In the genomic region with DNA sequence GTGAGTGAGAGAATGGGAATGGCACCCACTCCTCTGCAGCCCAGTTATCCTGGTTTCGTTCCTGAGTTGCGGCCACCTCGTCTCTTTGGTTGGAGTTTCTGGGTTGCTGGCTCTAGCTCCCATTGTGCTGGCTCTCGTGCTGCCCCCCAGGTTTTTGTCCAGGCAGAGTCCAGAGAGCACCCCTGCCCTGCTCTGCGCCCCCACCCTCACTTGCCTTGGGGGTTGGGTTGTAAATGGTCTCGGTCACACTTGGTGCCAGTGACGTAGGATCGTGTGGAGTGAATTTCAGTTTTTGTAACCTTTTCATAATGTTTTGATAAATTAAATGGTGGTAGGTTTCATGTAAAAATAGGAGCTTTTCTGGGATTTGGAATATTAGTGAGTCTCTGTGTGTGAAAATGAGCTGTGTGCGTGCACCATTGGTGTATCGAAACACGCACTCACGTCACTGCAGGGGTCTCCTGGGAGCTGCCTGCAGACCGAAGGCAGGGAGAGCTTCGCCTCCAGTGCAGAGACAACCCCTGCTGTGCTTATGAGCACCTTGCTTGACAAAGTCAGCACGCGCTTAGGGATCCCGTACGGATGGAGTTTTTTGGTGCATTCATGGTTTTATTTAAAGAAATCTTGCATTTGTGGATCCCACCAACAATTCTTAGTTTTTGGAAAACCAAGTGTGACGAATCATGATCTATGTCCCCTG, we compare ENCODE assay signal across 1 cellular context.
TF ChIP-seq lines count a peak whose summit lies in the region.

No MANE protein-coding gene starts in this region.

TF ChIP-seq in HCT116, 20 proteins besides CTCF, POLR2A, EP300 and RAD21:
- TF ChIP-seq, protein P1, sequence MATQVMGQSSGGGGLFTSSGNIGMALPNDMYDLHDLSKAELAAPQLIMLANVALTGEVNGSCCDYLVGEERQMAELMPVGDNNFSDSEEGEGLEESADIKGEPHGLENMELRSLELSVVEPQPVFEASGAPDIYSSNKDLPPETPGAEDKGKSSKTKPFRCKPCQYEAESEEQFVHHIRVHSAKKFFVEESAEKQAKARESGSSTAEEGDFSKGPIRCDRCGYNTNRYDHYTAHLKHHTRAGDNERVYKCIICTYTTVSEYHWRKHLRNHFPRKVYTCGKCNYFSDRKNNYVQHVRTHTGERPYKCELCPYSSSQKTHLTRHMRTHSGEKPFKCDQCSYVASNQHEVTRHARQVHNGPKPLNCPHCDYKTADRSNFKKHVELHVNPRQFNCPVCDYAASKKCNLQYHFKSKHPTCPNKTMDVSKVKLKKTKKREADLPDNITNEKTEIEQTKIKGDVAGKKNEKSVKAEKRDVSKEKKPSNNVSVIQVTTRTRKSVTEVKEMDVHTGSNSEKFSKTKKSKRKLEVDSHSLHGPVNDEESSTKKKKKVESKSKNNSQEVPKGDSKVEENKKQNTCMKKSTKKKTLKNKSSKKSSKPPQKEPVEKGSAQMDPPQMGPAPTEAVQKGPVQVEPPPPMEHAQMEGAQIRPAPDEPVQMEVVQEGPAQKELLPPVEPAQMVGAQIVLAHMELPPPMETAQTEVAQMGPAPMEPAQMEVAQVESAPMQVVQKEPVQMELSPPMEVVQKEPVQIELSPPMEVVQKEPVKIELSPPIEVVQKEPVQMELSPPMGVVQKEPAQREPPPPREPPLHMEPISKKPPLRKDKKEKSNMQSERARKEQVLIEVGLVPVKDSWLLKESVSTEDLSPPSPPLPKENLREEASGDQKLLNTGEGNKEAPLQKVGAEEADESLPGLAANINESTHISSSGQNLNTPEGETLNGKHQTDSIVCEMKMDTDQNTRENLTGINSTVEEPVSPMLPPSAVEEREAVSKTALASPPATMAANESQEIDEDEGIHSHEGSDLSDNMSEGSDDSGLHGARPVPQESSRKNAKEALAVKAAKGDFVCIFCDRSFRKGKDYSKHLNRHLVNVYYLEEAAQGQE (IDR thresholded peaks at IDR 0.05; ENCODE audit: low read depth): no peak
- TF ChIP-seq EZH2phosphoT487 (IDR thresholded peaks at IDR 0.05; ENCODE audit: borderline replicate concordance) (no peak), ELF1 (IDR thresholded peaks at IDR 0.05; ENCODE audit: borderline replicate concordance, low read depth) (no peak), EGR1 (IDR thresholded peaks at IDR 0.05; ENCODE audit: low read depth) (no peak), MAX (IDR thresholded peaks at IDR 0.05) (no peak), FOSL1 (IDR thresholded peaks at IDR 0.05; ENCODE audit: low read depth) (no peak), YY1 (IDR thresholded peaks at IDR 0.05; ENCODE audit: extremely low read depth, insufficient replicate concordance, low read depth, low read length) (no peak), SRF (IDR thresholded peaks at IDR 0.05; ENCODE audit: low read depth) (no peak), ZBTB33 (IDR thresholded peaks at IDR 0.05; ENCODE audit: extremely low read depth, insufficient replicate concordance, low read length) (no peak), SP1 (IDR thresholded peaks at IDR 0.05; ENCODE audit: low read depth) (no peak), ZFX (IDR thresholded peaks at IDR 0.05) (no peak), CEBPB (IDR thresholded peaks at IDR 0.05; ENCODE audit: low read depth) (no peak), ZNF274 (IDR thresholded peaks at IDR 0.05; ENCODE audit: low read depth, low read length) (no peak), JUND (IDR thresholded peaks at IDR 0.05) (no peak), ATF3 (IDR thresholded peaks at IDR 0.05) (no peak), POLR2AphosphoS5 (IDR thresholded peaks at IDR 0.05; ENCODE audit: low read depth, low read length) (no peak), SIN3A (IDR thresholded peaks at IDR 0.05; ENCODE audit: low read depth) (no peak)
TF ChIP-seq in HCT116: peak in this region for 0.
